9 cellular contexts compared by ENCODE assay signal in the genomic region with DNA sequence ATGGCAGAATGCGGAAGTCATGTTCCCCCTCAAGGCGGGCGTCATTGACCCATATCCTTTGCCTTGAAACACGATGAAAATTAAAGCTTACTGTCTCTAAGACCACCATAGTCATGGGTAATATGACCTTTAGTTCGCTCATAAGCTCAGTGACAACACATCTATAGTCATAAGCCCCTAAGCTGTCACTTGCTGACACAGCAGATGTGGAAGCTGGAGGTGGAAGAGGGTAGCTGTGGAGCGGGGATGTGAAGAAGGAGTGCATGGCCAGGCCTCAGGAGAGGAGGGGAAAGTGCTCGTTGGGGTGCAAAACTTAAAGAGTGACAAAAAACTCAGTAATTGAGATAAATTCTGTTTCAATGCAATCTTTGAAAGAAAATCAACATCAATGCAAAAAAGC.
"Had no signal": no experiment of that assay in that cellular context is flagged by ENCODE, and none has a peak within 500 bp of the region (broad histone marks: within the 10 kb centered on the region; RNA-seq: fewer than 3 reads in every experiment).

No MANE protein-coding gene starts in this region.

- H3K27ac ChIP-seq: GM23248, KMS-11 had no signal

- H3K9ac ChIP-seq: GM23248, KMS-11 had no signal

- ATAC-seq: HCT116 had no signal

- H3K4me1 ChIP-seq: HAP-1 had no signal

- FAIRE-seq: HTR-8/SVneo had no signal

- H3K36me3 ChIP-seq: HAP-1 had no signal

- DNase-seq: GM23248, GOT3, H7, HFFc6, KBM-7 had no signal

- H3K4me3 ChIP-seq: GM23248, HAP-1 had no signal

- H3K9me3 ChIP-seq: HAP-1 had no signal

- H2AFZ ChIP-seq: GM23248 had no signal

- H3K4me2 ChIP-seq: KMS-11 had no signal
